In genomic region chr18:36043153-36043552, GRCh38 we compare ENCODE assay signal across 22 cellular contexts. TPM values are rescaled to one million over a fixed set of nuclear protein-coding genes. Genes with fewer than 3 reads are reported as not detected.
A peak's percentile ranks its signal among the peaks of the same experiment; 100 is the strongest.
DNase-seq lines count a peak whose midpoint lies in the region; ATAC-seq and TF ChIP-seq lines count a peak whose summit lies in the region.
"Had no signal": no experiment of that assay in that cellular context is flagged by ENCODE, and none has a peak within 500 bp of the region (broad histone marks: within the 10 kb centered on the region; RNA-seq: fewer than 3 reads in every experiment).

No MANE protein-coding gene starts in this region.

- in situ Hi-C loops in GM13976 (cut with MboI; ENCODE audit: low sequenced_read_pairs, unreplicated experiment): no loop called here

- CTCF ChIA-PET in activated CD4-positive, alpha-beta T cell treated with anti-CD3 and anti-CD28 coated beads for 36 hours (lab: Charles Lee): interaction anchor here (0.8 to 0.9 kb wide), 2 partner anchors 14 to 636 kb away, joined by 3 to 4 read pairs; no protein-coding TSS in a partner anchor

- TF ChIP-seq CTCF in GM23338 (conservative IDR thresholded peaks at IDR 0.05; ENCODE audit: low read depth in 2 of 2): no peak
- no peak for TF ChIP-seq CTCF in GM13976 (IDR thresholded peaks at IDR 0.05; ENCODE audit: borderline replicate concordance, control extremely low read depth, extremely low read depth, insufficient read depth, missing control alignments)

- peak overlapping the region; percentile 6; the same call in 1 of the 2 replicates for H3K4me3 ChIP-seq in GM23338
- H3K4me3 ChIP-seq: A549; BLaER1 treated with 17β-estradiol and CSF1 and Interleukin-3, amounts not matched to agents 10 nM and 100 nM had no signal

- DNase-seq in activated CD4-positive, alpha-beta T cell treated with anti-CD3 and anti-CD28 coated beads for 36 hours: no peak
- no peak for DNase-seq in activated CD4-positive, alpha-beta T cell treated with anti-CD3 and anti-CD28 coated beads, Interleukin-2, amount 10 ng/mL, durations not matched to agents 24 days and 14 days
- DNase-seq in GM23338 (ENCODE audit: low spot score) (no peak), iPS-NIHi11 (ENCODE audit: low spot score) (peak; percentile 11), left colon (no peak), GM13976 (ENCODE audit: low spot score) (no peak)
- DNase-seq: AML-193; CD4-positive, alpha-beta T cell; CD8-positive, alpha-beta memory T cell; COR-L47; DMS 273 treated with DMSO at 0.1 percent for 48 hours; DMS153; DMS53; DMS79; DND-41; EL; GDM1 had no signal

- peaks cover 100% of the 10 kb centered on the region for H3K79me2 ChIP-seq in GM23338 (replicated peaks; ENCODE audit: insufficient read depth)

- no peaks in the 10 kb centered on the region for H3K9me2 ChIP-seq in GM23338 (ENCODE audit: insufficient read depth)

- H3K4me1 ChIP-seq in GM23338 (ENCODE audit: insufficient read depth): peaks cover 54% of the 10 kb centered on the region
- H3K4me1 ChIP-seq: A549; BLaER1 treated with 17β-estradiol and CSF1 and Interleukin-3, amounts not matched to agents 10 nM and 100 nM had no signal

- H3K36me3 ChIP-seq in GM23338 (ENCODE audit: insufficient read depth): peaks cover 16% of the 10 kb centered on the region

- H3F3A ChIP-seq in GM23338 (replicated peaks; ENCODE audit: low read depth): no peaks in the 10 kb centered on the region

- no peak for ATAC-seq in activated CD4-positive, alpha-beta T cell treated with anti-CD3 and anti-CD28 coated beads for 36 hours
- ATAC-seq in GM23338 (peak; percentile 66), left colon (no peak)
- ATAC-seq: A549 had no signal

- no peaks in the 10 kb centered on the region for H3K27me3 ChIP-seq in GM23338 (ENCODE audit: insufficient read depth)
- H3K27me3 ChIP-seq: BLaER1 treated with 17β-estradiol and CSF1 and Interleukin-3, amounts not matched to agents 10 nM and 100 nM had no signal

- H3K4me2 ChIP-seq in GM23338: peak overlapping the region; percentile 42; the same call in 1 of the 2 replicates
- H3K4me2 ChIP-seq: A549; BLaER1 treated with 17β-estradiol and CSF1 and Interleukin-3, amounts not matched to agents 10 nM and 100 nM had no signal

- peaks cover 43% of the 10 kb centered on the region for H3K4me1 Mint-ChIP-seq in activated CD4-positive, alpha-beta T cell treated with anti-CD3 and anti-CD28 coated beads for 36 hours
- peaks cover 11% of the 10 kb centered on the region for H3K4me1 Mint-ChIP-seq in activated CD4-positive, alpha-beta T cell treated with anti-CD3 and anti-CD28 coated beads, Interleukin-2, amount 10 ng/mL, durations not matched to agents 24 days and 14 days
- H3K4me1 Mint-ChIP-seq in GM23338: peaks cover 41% of the 10 kb centered on the region

- peaks cover 10% of the 10 kb centered on the region for H3K9me3 Mint-ChIP-seq in activated CD4-positive, alpha-beta T cell treated with anti-CD3 and anti-CD28 coated beads for 36 hours (ENCODE audit: low read depth)
- peaks cover 12% of the 10 kb centered on the region for H3K9me3 Mint-ChIP-seq in activated CD4-positive, alpha-beta T cell treated with anti-CD3 and anti-CD28 coated beads, Interleukin-2, amount 10 ng/mL, durations not matched to agents 24 days and 14 days
- peaks cover 32% of the 10 kb centered on the region for H3K9me3 Mint-ChIP-seq in GM23338

- no peak overlapping the region for H3K4me3 Mint-ChIP-seq in activated CD4-positive, alpha-beta T cell treated with anti-CD3 and anti-CD28 coated beads for 36 hours
- no peak overlapping the region for H3K4me3 Mint-ChIP-seq in activated CD4-positive, alpha-beta T cell treated with anti-CD3 and anti-CD28 coated beads, Interleukin-2, amount 10 ng/mL, durations not matched to agents 24 days and 14 days
- H3K4me3 Mint-ChIP-seq in GM23338: no peak overlapping the region
- H3K4me3 Mint-ChIP-seq: CD4-positive, alpha-beta T cell; CD8-positive, alpha-beta memory T cell had no signal

- no peak overlapping the region for H2AFZ ChIP-seq in GM23338

- no peaks in the 10 kb centered on the region for H3K27me3 Mint-ChIP-seq in activated CD4-positive, alpha-beta T cell treated with anti-CD3 and anti-CD28 coated beads for 36 hours
- H3K27me3 Mint-ChIP-seq in activated CD4-positive, alpha-beta T cell treated with anti-CD3 and anti-CD28 coated beads, Interleukin-2, amount 10 ng/mL, durations not matched to agents 24 days and 14 days: no peaks in the 10 kb centered on the region
- peaks cover 3% of the 10 kb centered on the region for H3K27me3 Mint-ChIP-seq in GM23338 (ENCODE audit: insufficient read depth, low read depth, poor library complexity)
- H3K27me3 Mint-ChIP-seq: B cell; CD4-positive, alpha-beta T cell; CD8-positive, alpha-beta memory T cell had no signal

- H3K27ac ChIP-seq in GM23338 (ENCODE audit: low read depth): no peak overlapping the region
- H3K27ac ChIP-seq: 22Rv1; A549; BLaER1 treated with 17β-estradiol and CSF1 and Interleukin-3, amounts not matched to agents 10 nM and 100 nM; C4-2B had no signal

- intact Hi-C loops in activated CD4-positive, alpha-beta T cell treated with anti-CD3 and anti-CD28 coated beads for 36 hours (cut with DNase I, micrococcal nuclease): no loop called here
- intact Hi-C loops in activated CD4-positive, alpha-beta T cell treated with anti-CD3 and anti-CD28 coated beads, Interleukin-2, amount 10 ng/mL, durations not matched to agents 24 days and 14 days (cut with micrococcal nuclease): no loop called here
- intact Hi-C loops in left colon (cut with DNase I, micrococcal nuclease): no loop called here

- peaks cover 62% of the 10 kb centered on the region for H4K20me1 ChIP-seq in GM23338 (replicated peaks; ENCODE audit: insufficient read depth)

- peaks cover 28% of the 10 kb centered on the region for H3K36me3 Mint-ChIP-seq in activated CD4-positive, alpha-beta T cell treated with anti-CD3 and anti-CD28 coated beads for 36 hours (ENCODE audit: low read depth)
- peaks cover 36% of the 10 kb centered on the region for H3K36me3 Mint-ChIP-seq in activated CD4-positive, alpha-beta T cell treated with anti-CD3 and anti-CD28 coated beads, Interleukin-2, amount 10 ng/mL, durations not matched to agents 24 days and 14 days (ENCODE audit: low read depth)
- H3K36me3 Mint-ChIP-seq in GM23338 (ENCODE audit: low read depth): peaks cover 40% of the 10 kb centered on the region

- POLR2A ChIA-PET in activated CD4-positive, alpha-beta T cell treated with anti-CD3 and anti-CD28 coated beads for 36 hours (lab: Charles Lee): no interaction called here

- peak overlapping the region; percentile 28 for H3K27ac Mint-ChIP-seq in activated CD4-positive, alpha-beta T cell treated with anti-CD3 and anti-CD28 coated beads for 36 hours
- H3K27ac Mint-ChIP-seq in activated CD4-positive, alpha-beta T cell treated with anti-CD3 and anti-CD28 coated beads, Interleukin-2, amount 10 ng/mL, durations not matched to agents 24 days and 14 days: no peak overlapping the region
- H3K27ac Mint-ChIP-seq in GM23338: no peak overlapping the region
- H3K27ac Mint-ChIP-seq: B cell had no signal

TF ChIP-seq in GM23338, 12 proteins besides CTCF, POLR2A, EP300 and RAD21 (continues in another document):
- TF ChIP-seq EZH2 (IDR thresholded peaks at IDR 0.05; ENCODE audit: low read depth, unreplicated experiment) (no peak), NANOG (IDR thresholded peaks at IDR 0.05; ENCODE audit: borderline replicate concordance) (no peak), CREB1 (CRISPR knock-in tag; IDR thresholded peaks at IDR 0.05; ENCODE audit: low read depth) (no peak)

RNA-seq across cellular contexts. Expression of gene RPRD1A, which starts 24.2 kb away (rescaled TPM):
- 10 to 100 TPM; 27.9 to 32.1 TPM for total RNA-seq in activated CD4-positive, alpha-beta T cell treated with anti-CD3 and anti-CD28 coated beads for 36 hours
- 24.6 and 27.4 TPM in 2 replicates for total RNA-seq in activated CD4-positive, alpha-beta T cell treated with anti-CD3 and anti-CD28 coated beads, Interleukin-2, amount 10 ng/mL, durations not matched to agents 24 days and 14 days
- 155 and 157 TPM in 2 replicates for total RNA-seq in GM23338 (2014; rRNA removed; shearing (Covaris generic))
- 62.7 and 67.9 TPM in 2 replicates for polyA plus RNA-seq in GM23338 (2016; fragmentation: Nextera tagmentation; extraction: Ambion mirVana)
- 10 to 100 TPM; 32.3 to 32.5 TPM for total RNA-seq in left colon
